ENCODE assay signal across 10 cellular contexts in the genomic region with DNA sequence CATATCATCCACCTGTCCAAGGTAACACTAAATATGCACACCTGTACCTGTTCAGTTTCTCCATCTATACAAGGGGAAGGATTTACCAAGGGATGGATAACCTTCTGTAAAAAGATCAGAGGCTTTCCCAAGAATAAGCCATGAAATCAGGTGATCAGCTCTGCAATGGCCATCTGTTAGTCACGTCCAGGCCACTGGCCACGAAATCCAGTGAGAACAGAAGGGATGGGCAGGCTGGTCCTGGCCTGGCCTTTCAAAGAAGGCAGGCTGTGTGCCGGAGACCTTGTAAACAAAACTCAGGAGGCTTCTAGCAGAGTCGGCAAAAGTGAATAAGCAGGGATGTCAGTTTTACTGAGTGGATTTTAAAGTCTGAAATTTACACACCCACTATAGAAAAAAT.
A peak's percentile ranks its signal among the peaks of the same experiment; 100 is the strongest.
DNase-seq lines count a peak whose midpoint lies in the region; ATAC-seq lines count a peak whose summit lies in the region.
"Had no signal": no experiment of that assay in that cellular context is flagged by ENCODE, and none has a peak within 500 bp of the region (broad histone marks: within the 10 kb centered on the region; RNA-seq: fewer than 3 reads in every experiment).

No MANE protein-coding gene starts in this region.

- H3K9me3 ChIP-seq in SK-N-MC (ENCODE audit: low read depth, low read length), result no peaks in the 10 kb centered on the region
- H3K9me3 ChIP-seq: SJSA1 had no signal

- H3K36me3 Mint-ChIP-seq in activated T-cell treated with anti-CD3 and anti-CD28 coated beads, Interleukin-2, amount 50 U/mL, for 24 hours (ENCODE audit: low read depth), result peaks cover 21% of the 10 kb centered on the region
- H3K36me3 Mint-ChIP-seq in stimulated activated effector memory CD8-positive, alpha-beta T cell treated with anti-CD3 and anti-CD28 coated beads, Interleukin-12 subunit alpha, Interleukin-12 subunit beta, amount 100 ng/mL, for 72 hours, result peaks cover 14% of the 10 kb centered on the region

- no peak for DNase-seq in activated T-cell treated with anti-CD3 and anti-CD28 coated beads, Interleukin-2, amount 50 U/mL, for 24 hours
- no peak for DNase-seq in activated T-cell treated with anti-CD3 and anti-CD28 coated beads, Interleukin-2, amount 50 U/mL, for 48 hours
- DNase-seq in SK-N-MC (ENCODE audit: low read depth, low spot score) (no peak), fibroblast of gingiva (ENCODE audit: low read depth) (peak; percentile 23), iPS-NIHi11 (ENCODE audit: low spot score) (no peak)
- DNase-seq in stimulated activated effector memory CD8-positive, alpha-beta T cell treated with anti-CD3 and anti-CD28 coated beads, Interleukin-12 subunit alpha, Interleukin-12 subunit beta, amount 100 ng/mL, for 72 hours (ENCODE audit: low spot score in 2 of 2), result no peak
- no peak for DNase-seq in stimulated activated CD4-positive, alpha-beta T cell treated with anti-CD3 and anti-CD28 coated beads, Interleukin-2, amount 100 ng/mL, for 24 hours
- DNase-seq: activated CD8-positive, alpha-beta T cell treated with anti-CD3 and anti-CD28 coated beads, Interleukin-2, amount 10 ng/mL, durations not matched to agents 7 days and 5 days had no signal

- H3K4me1 Mint-ChIP-seq in activated T-cell treated with anti-CD3 and anti-CD28 coated beads, Interleukin-2, amount 50 U/mL, for 24 hours (ENCODE audit: low read depth), result peaks cover 29% of the 10 kb centered on the region
- H3K4me1 Mint-ChIP-seq in stimulated activated effector memory CD8-positive, alpha-beta T cell treated with anti-CD3 and anti-CD28 coated beads, Interleukin-12 subunit alpha, Interleukin-12 subunit beta, amount 100 ng/mL, for 72 hours, result peaks cover 26% of the 10 kb centered on the region

- no peaks in the 10 kb centered on the region for H3K27me3 Mint-ChIP-seq in activated T-cell treated with anti-CD3 and anti-CD28 coated beads, Interleukin-2, amount 50 U/mL, for 24 hours

- no peaks in the 10 kb centered on the region; the same call in 1 of the 2 replicates for H3K36me3 ChIP-seq in SK-N-MC (ENCODE audit: insufficient read depth, low read length)

- ATAC-seq in stimulated activated effector memory CD8-positive, alpha-beta T cell treated with anti-CD3 and anti-CD28 coated beads, Interleukin-12 subunit alpha, Interleukin-12 subunit beta, amount 100 ng/mL, for 72 hours, result no peak
- ATAC-seq in HG03439 (IDR thresholded peaks at IDR 0.05; ENCODE audit: unreplicated experiment), result no peak

- no peak overlapping the region for H3K9ac ChIP-seq in SK-N-MC (ENCODE audit: insufficient read length)

- peak overlapping the region; percentile 19; the same call in 1 of the 2 replicates for H3K27ac ChIP-seq in SK-N-MC
- H3K27ac ChIP-seq: SJSA1 had no signal

- H3K4me3 ChIP-seq in SK-N-MC, result no peak overlapping the region

- peak overlapping the region; percentile 40 for H3K27ac Mint-ChIP-seq in activated T-cell treated with anti-CD3 and anti-CD28 coated beads, Interleukin-2, amount 50 U/mL, for 24 hours
- H3K27ac Mint-ChIP-seq in stimulated activated effector memory CD8-positive, alpha-beta T cell treated with anti-CD3 and anti-CD28 coated beads, Interleukin-12 subunit alpha, Interleukin-12 subunit beta, amount 100 ng/mL, for 72 hours, result no peak overlapping the region
- H3K27ac Mint-ChIP-seq: activated CD8-positive, alpha-beta T cell treated with anti-CD3 and anti-CD28 coated beads, Interleukin-2, amount 10 ng/mL, durations not matched to agents 7 days and 5 days had no signal

- no peaks in the 10 kb centered on the region for H3K9me3 Mint-ChIP-seq in activated T-cell treated with anti-CD3 and anti-CD28 coated beads, Interleukin-2, amount 50 U/mL, for 24 hours
- no peaks in the 10 kb centered on the region for H3K9me3 Mint-ChIP-seq in stimulated activated effector memory CD8-positive, alpha-beta T cell treated with anti-CD3 and anti-CD28 coated beads, Interleukin-12 subunit alpha, Interleukin-12 subunit beta, amount 100 ng/mL, for 72 hours

- no peak overlapping the region for H3K4me3 Mint-ChIP-seq in activated T-cell treated with anti-CD3 and anti-CD28 coated beads, Interleukin-2, amount 50 U/mL, for 24 hours
- H3K4me3 Mint-ChIP-seq in stimulated activated effector memory CD8-positive, alpha-beta T cell treated with anti-CD3 and anti-CD28 coated beads, Interleukin-12 subunit alpha, Interleukin-12 subunit beta, amount 100 ng/mL, for 72 hours, result peak overlapping the region; percentile 44
